9 cellular contexts compared by ENCODE assay signal in genomic region chr19:29966594-29967249, GRCh38. TPM values are rescaled to one million over a fixed set of nuclear protein-coding genes. Genes with fewer than 3 reads are reported as not detected.
DNase-seq lines count a peak whose midpoint lies in the region; ATAC-seq and TF ChIP-seq lines count a peak whose summit lies in the region.
"Had no signal": no experiment of that assay in that cellular context is flagged by ENCODE, and none has a peak within 500 bp of the region (broad histone marks: within the 10 kb centered on the region; RNA-seq: fewer than 3 reads in every experiment).

No MANE protein-coding gene starts in this region.

- H3K4me2 ChIP-seq in IMR-90 (ENCODE audit: low read depth, low read length) = peak overlapping the region; percentile 48; the same call in 1 of the 2 replicates

- no peak overlapping the region for H2BK120ac ChIP-seq in IMR-90 (ENCODE audit: low read depth, low read length)

- no peak overlapping the region for H4K91ac ChIP-seq in IMR-90 (ENCODE audit: insufficient read depth, low read depth, low read length)

- H2AK9ac ChIP-seq in IMR-90 (replicated peaks; ENCODE audit: low read depth, low read length, poor library complexity) = no peak overlapping the region

- TF ChIP-seq CTCF in IMR-90 (conservative IDR thresholded peaks at IDR 0.05; ENCODE audit: low read depth, low read length) = peak; percentile 23; the same call in 1 of the 2 replicates
- TF ChIP-seq CTCF in osteocyte (IDR thresholded peaks at IDR 0.05) = peak; percentile 49

- in situ Hi-C loops in IMR-90 (cut with MboI; ENCODE audit: low sequenced_read_pairs) = no loop called here

- H2BK15ac ChIP-seq in IMR-90 (ENCODE audit: low read depth, low read length) = no peak overlapping the region

- TF ChIP-seq RAD21 in IMR-90 (IDR thresholded peaks at IDR 0.05; ENCODE audit: low read length) = 0 out of 2 replicates have a peak, but pooled peaks have one; percentile 23

- H2AFZ ChIP-seq in IMR-90 (replicated peaks; ENCODE audit: low read length, poor library complexity) = no peak overlapping the region

- H3K4me1 ChIP-seq in IMR-90 (ENCODE audit: control insufficient read depth, insufficient read depth, low read length) = peaks cover 25% of the 10 kb centered on the region

- no peak overlapping the region for H2AK5ac ChIP-seq in IMR-90 (ENCODE audit: low read depth, low read length)

- intact Hi-C loops in IMR-90 (cut with micrococcal nuclease) = loop anchor here (5.0 kb wide), 1 partner anchor 41 kb away; no protein-coding TSS in a partner anchor

- POLR2A ChIA-PET in IMR-90 (lab: Charles Lee; ENCODE audit: unreplicated experiment) = no interaction called here

- H3K4me3 Mint-ChIP-seq in osteocyte (ENCODE audit: unreplicated experiment) = no peak overlapping the region

- no peak for TF ChIP-seq POLR2A in IMR-90 (IDR thresholded peaks at IDR 0.05; ENCODE audit: low read depth, low read length)

- no peak overlapping the region for H3K27ac ChIP-seq in IMR-90 (ENCODE audit: insufficient read depth, low read length)

- no peak overlapping the region for H2BK20ac ChIP-seq in IMR-90 (ENCODE audit: low read depth, low read length)

- H3K36me3 ChIP-seq in IMR-90 (ENCODE audit: control insufficient read depth, insufficient read depth, low read length) = no peaks in the 10 kb centered on the region

- no peak overlapping the region for H3K4me3 ChIP-seq in IMR-90 (ENCODE audit: insufficient read depth, low read depth, low read length)

- H4K8ac ChIP-seq in IMR-90 (ENCODE audit: low read depth in 2 of 2, low read length in 2 of 2) = no peak overlapping the region

- no peaks in the 10 kb centered on the region for H3K27me3 Mint-ChIP-seq in osteocyte (ENCODE audit: unreplicated experiment)

- ATAC-seq in IMR-90 (ENCODE audit: low read depth) = 0 out of 2 replicates have a peak, but pooled peaks have one; percentile 34
- no peak for ATAC-seq in HG03025 (IDR thresholded peaks at IDR 0.05; ENCODE audit: low FRiP score, unreplicated experiment)

- H3K9ac ChIP-seq in IMR-90 (ENCODE audit: low read depth, low read length) = no peak overlapping the region

- dilution Hi-C loops in IMR-90 (cut with HindIII; ENCODE audit: low sequenced_read_pairs, unreplicated experiment) = no loop called here

- no peaks in the 10 kb centered on the region for H3K27me3 ChIP-seq in IMR-90 (ENCODE audit: control insufficient read depth, insufficient read depth, low read length)

- H3K56ac ChIP-seq in IMR-90 (ENCODE audit: extremely low read depth, insufficient read depth, low read length) = no peak overlapping the region

- H3K23ac ChIP-seq in IMR-90 (ENCODE audit: low read depth, low read length) = no peak overlapping the region

- BruUV-seq in IMR-90 (replicated peaks; lab: Mats Ljungman, UMichigan) = no TSS peak

- H3K4ac ChIP-seq in IMR-90 (ENCODE audit: low read depth, low read length) = no peak overlapping the region

- peaks cover 27% of the 10 kb centered on the region for H4K20me1 ChIP-seq in IMR-90 (ENCODE audit: insufficient read depth, low read length)

- no peaks in the 10 kb centered on the region for H3K9me3 Mint-ChIP-seq in osteocyte (ENCODE audit: unreplicated experiment)

- CTCF ChIA-PET in IMR-90 (lab: Yijun Ruan, JAX) = interaction anchor here (0.6 to 1.5 kb wide), 5 partner anchors 11 to 250 kb away, joined by 3 to 8 read pairs (median 4); no protein-coding TSS in a partner anchor

- no peaks in the 10 kb centered on the region for H3K9me3 ChIP-seq in IMR-90 (ENCODE audit: control insufficient read depth, insufficient read depth, low read length)

- H3K79me1 ChIP-seq in IMR-90 (ENCODE audit: low read depth in 1 of 2, low read length in 2 of 2) = peaks cover 24 to 46% of the 10 kb centered on the region in 2 experiments

- peaks cover 55% of the 10 kb centered on the region for H3K4me1 Mint-ChIP-seq in osteocyte (ENCODE audit: unreplicated experiment)

- H3K18ac ChIP-seq in IMR-90 (ENCODE audit: low read depth, low read length) = peak overlapping the region; percentile 38; the same call in 1 of the 2 replicates

- H4K5ac ChIP-seq in IMR-90 (ENCODE audit: low read depth, low read length) = no peak overlapping the region

- H3K27ac Mint-ChIP-seq in osteocyte (ENCODE audit: unreplicated experiment) = peak overlapping the region; percentile 58

- no peak overlapping the region for H3K14ac ChIP-seq in IMR-90 (replicated peaks; ENCODE audit: low read depth, low read length)

- DNase-seq in NCI-H1105 (lab: John Stamatoyannopoulos, UW) = peak; percentile 0
- no peak for DNase-seq in NCI-H1105 treated with DMSO at 0.1 percent for 48 hours (lab: John Stamatoyannopoulos, UW)
- DNase-seq in IMR-90 = peak; percentile 34
- DNase-seq in astrocyte of the hippocampus (ENCODE audit: low read depth, low spot score) = peak; percentile 23
- no peak for DNase-seq in osteocyte (ENCODE audit: extremely low spot score, unreplicated experiment)
- no peak for DNase-seq in HuH-7 (ENCODE audit: low spot score)
- DNase-seq in HPDE6-E6E7 (ENCODE audit: extremely low spot score) = no peak
- DNase-seq: stimulated activated CD4-positive, alpha-beta T cell treated with anti-CD3 and anti-CD28 coated beads, Interleukin-4, amount 100 ng/mL, for 4 hours had no signal

- peaks cover 3% of the 10 kb centered on the region for H3K9me1 ChIP-seq in IMR-90 (ENCODE audit: insufficient read depth, low read length)

- peak overlapping the region; percentile 85 for H2BK5ac ChIP-seq in IMR-90 (ENCODE audit: low read depth, low read length, poor library complexity, severe bottlenecking)

- no peaks in the 10 kb centered on the region for H3K36me3 Mint-ChIP-seq in osteocyte (ENCODE audit: unreplicated experiment)

TF ChIP-seq in IMR-90, 13 proteins besides CTCF, POLR2A, EP300 and RAD21:
- TF ChIP-seq USF2 (IDR thresholded peaks at IDR 0.05; ENCODE audit: low read depth, low read length) (no peak), SMC3 (IDR thresholded peaks at IDR 0.05; ENCODE audit: low read depth, low read length) (0 out of 2 replicates have a peak, but pooled peaks have one; percentile 23)

RNA-seq across cellular contexts. Expression of gene URI1, which starts 24.7 kb away (rescaled TPM):
- total RNA-seq in IMR-90 (2012; rRNA removed) = 43.2 and 95.8 TPM in 2 replicates
- 39.0 and 45.3 TPM in 2 replicates for polyA plus RNA-seq in IMR-90 (2012; rRNA removed)
- 4.1 and 11.6 TPM in 2 replicates for polyA plus RNA-seq in IMR-90 (2012; cell fraction: cytosol; rRNA removed)
- polyA plus RNA-seq in IMR-90 (2012; cell fraction: nucleus; rRNA removed; ENCODE audit: low replicate concordance) = 2.4 and 34.6 TPM in 2 replicates
- total RNA-seq in osteocyte = 43.7 and 45.1 TPM in 2 replicates

Comparison
In these comparisons a context has a peak if more than half of its experiments do, and no peak if none do; other contexts are left out.
1. DNase-seq: peak in NCI-H1105 (single experiment), IMR-90 (single experiment) and astrocyte of the hippocampus (single experiment); none in NCI-H1105 treated with DMSO at 0.1 percent for 48 hours (single experiment), osteocyte (single experiment), HuH-7 (single experiment) and HPDE6-E6E7 (single experiment).